ENCODE assay signal across 8 cellular contexts in the genomic region with DNA sequence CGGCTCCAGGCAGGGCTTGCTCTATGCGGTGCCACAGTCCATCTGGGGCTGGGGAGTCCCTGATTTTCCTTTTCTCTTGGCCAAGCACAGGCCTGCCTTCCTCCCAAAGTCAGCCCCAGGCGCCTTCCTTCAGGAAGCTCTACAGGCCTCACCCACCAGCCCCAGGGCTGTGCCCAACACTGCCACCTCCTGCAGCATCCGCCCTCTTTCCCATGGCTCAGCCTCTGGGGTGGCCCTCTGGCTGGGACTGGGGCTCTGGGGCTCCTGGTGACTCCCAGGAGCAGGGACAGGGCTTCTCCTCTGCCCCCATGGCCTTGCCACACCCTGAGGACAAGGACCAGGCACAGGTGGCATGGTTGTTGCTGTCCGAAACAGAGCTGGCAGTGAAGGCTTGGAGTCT. TPM values are rescaled to one million over a fixed set of nuclear protein-coding genes. Genes with fewer than 3 reads are reported as not detected.
DNase-seq lines count a peak whose midpoint lies in the region; ATAC-seq and TF ChIP-seq lines count a peak whose summit lies in the region.

No MANE protein-coding gene starts in this region.

- TF ChIP-seq CTCF in endodermal cell (conservative IDR thresholded peaks at IDR 0.05) (no peak), upper lobe of left lung (IDR thresholded peaks at IDR 0.05) (no peak)

- H3K27ac Mint-ChIP-seq in activated naive CD4-positive, alpha-beta T cell treated with anti-CD3 and anti-CD28 coated beads for 36 hours = no peak overlapping the region
- no peak overlapping the region for H3K27ac Mint-ChIP-seq in endodermal cell
- peak overlapping the region in 2 of 10 donors; percentile 48 to 52 for H3K27ac Mint-ChIP-seq in naive thymus-derived CD8-positive, alpha-beta T cell

- H3K9me3 ChIP-seq in endodermal cell (ENCODE audit: control insufficient read depth, low read length) = no peaks in the 10 kb centered on the region
- no peaks in the 10 kb centered on the region for H3K9me3 ChIP-seq in upper lobe of left lung

- H3K27me3 Mint-ChIP-seq in activated naive CD4-positive, alpha-beta T cell treated with anti-CD3 and anti-CD28 coated beads for 36 hours (ENCODE audit: low read depth) = peaks cover 5% of the 10 kb centered on the region
- peaks cover 40% of the 10 kb centered on the region for H3K27me3 Mint-ChIP-seq in endodermal cell (ENCODE audit: insufficient read depth)
- H3K27me3 Mint-ChIP-seq in naive thymus-derived CD8-positive, alpha-beta T cell = peaks cover 0 to 6% (median 0%) of the 10 kb centered on the region in 5 donors

- H3K4me1 Mint-ChIP-seq in activated naive CD4-positive, alpha-beta T cell treated with anti-CD3 and anti-CD28 coated beads for 36 hours (ENCODE audit: low read depth) = peaks cover 2% of the 10 kb centered on the region
- H3K4me1 Mint-ChIP-seq in endodermal cell = peaks cover 2% of the 10 kb centered on the region
- peaks cover 2 to 7% (median 4%) of the 10 kb centered on the region in 4 donors for H3K4me1 Mint-ChIP-seq in naive thymus-derived CD8-positive, alpha-beta T cell

- intact Hi-C loops in activated naive CD4-positive, alpha-beta T cell treated with anti-CD3 and anti-CD28 coated beads for 36 hours (cut with micrococcal nuclease) = loop anchor here (5.0 kb wide), 1 partner anchor 35 kb away; no protein-coding TSS in a partner anchor

- no peaks in the 10 kb centered on the region for H3K9me3 Mint-ChIP-seq in activated naive CD4-positive, alpha-beta T cell treated with anti-CD3 and anti-CD28 coated beads for 36 hours
- H3K9me3 Mint-ChIP-seq in endodermal cell = no peaks in the 10 kb centered on the region
- no peaks in the 10 kb centered on the region for H3K9me3 Mint-ChIP-seq in naive thymus-derived CD8-positive, alpha-beta T cell

- H3K36me3 Mint-ChIP-seq in activated naive CD4-positive, alpha-beta T cell treated with anti-CD3 and anti-CD28 coated beads for 36 hours (ENCODE audit: low read depth) = no peaks in the 10 kb centered on the region
- no peaks in the 10 kb centered on the region for H3K36me3 Mint-ChIP-seq in endodermal cell (ENCODE audit: low read depth)
- H3K36me3 Mint-ChIP-seq in naive thymus-derived CD8-positive, alpha-beta T cell = no peaks in the 10 kb centered on the region

- POLR2A ChIA-PET in naive thymus-derived CD8-positive, alpha-beta T cell (lab: Charles Lee) = no interaction called here

- H3K4me1 ChIP-seq in endodermal cell (ENCODE audit: control insufficient read depth, insufficient read depth, low read length) (no peaks in the 10 kb centered on the region), upper lobe of left lung (peaks cover 20 to 44% (median 26%) of the 10 kb centered on the region in 4 donors)

- no peak for TF ChIP-seq EP300 in upper lobe of left lung (IDR thresholded peaks at IDR 0.05)

- H3K36me3 ChIP-seq in endodermal cell (ENCODE audit: control insufficient read depth, insufficient read depth, low read length) (no peaks in the 10 kb centered on the region), upper lobe of left lung (peaks cover 0 to 9% (median 0%) of the 10 kb centered on the region in 4 donors)

- H3K27ac ChIP-seq in endodermal cell (ENCODE audit: low read depth, low read length) (no peak overlapping the region), upper lobe of left lung (peak overlapping the region; percentile 69 to 85 (median 76))

- TF ChIP-seq POLR2A in upper lobe of left lung (IDR thresholded peaks at IDR 0.05) = no peak

- H3K27me3 ChIP-seq in endodermal cell (ENCODE audit: control insufficient read depth, insufficient read depth, low read length, poor library complexity, severe bottlenecking) = peaks cover 39% of the 10 kb centered on the region
- peaks cover 0 to 12% (median 5%) of the 10 kb centered on the region in 4 donors for H3K27me3 ChIP-seq in upper lobe of left lung

- 94 to 100% methylated on average over 3 to 5 of the region's 5 CpGs for WGBS in endodermal cell (ENCODE audit: insufficient coverage in 1 of 2, insufficient read length in 1 of 2), 2 experiments
- 66% methylated on average over 5 of the region's 5 CpGs for WGBS in upper lobe of left lung, 2 donors

- no peak for DNase-seq in activated naive CD4-positive, alpha-beta T cell treated with anti-CD3 and anti-CD28 coated beads for 36 hours
- DNase-seq in activated naive CD4-positive, alpha-beta T cell treated with anti-CD3 and anti-CD28 coated beads, Interleukin-2, amount 50 U/mL, for 16 hours = no peak
- DNase-seq in endodermal cell (no peak), upper lobe of left lung (no peak), DMS79 (lab: John Stamatoyannopoulos, UW) (no peak)
- no peak for DNase-seq in naive thymus-derived CD8-positive, alpha-beta T cell

- no peak for ATAC-seq in naive thymus-derived CD8-positive, alpha-beta T cell
- peak in 1 of 2 donors; percentile 17 for ATAC-seq in upper lobe of left lung (ENCODE audit: low FRiP score in 2 of 2)
- no peak for ATAC-seq in HG02852 (IDR thresholded peaks at IDR 0.05; ENCODE audit: unreplicated experiment)
- ATAC-seq in GM18909 (IDR thresholded peaks at IDR 0.05; ENCODE audit: poor library complexity, unreplicated experiment) = no peak

- H3K9ac ChIP-seq in endodermal cell (ENCODE audit: extremely low read depth, low read length, poor library complexity, severe bottlenecking) = no peak overlapping the region

- H3K4me3 ChIP-seq in endodermal cell (ENCODE audit: low read length) (no peak overlapping the region), upper lobe of left lung (peak overlapping the region in 3 of 4 donors; percentile 48 to 58 (median 55))

- CTCF ChIA-PET in activated naive CD4-positive, alpha-beta T cell treated with anti-CD3 and anti-CD28 coated beads for 36 hours (lab: Charles Lee) = interaction anchor here (1.0 kb wide), 1 partner anchor 27 kb away, joined by 4 read pairs; no protein-coding TSS in a partner anchor

- H3K4me3 Mint-ChIP-seq in activated naive CD4-positive, alpha-beta T cell treated with anti-CD3 and anti-CD28 coated beads for 36 hours = peak overlapping the region; percentile 32
- H3K4me3 Mint-ChIP-seq in endodermal cell = peak overlapping the region; percentile 37
- H3K4me3 Mint-ChIP-seq in naive thymus-derived CD8-positive, alpha-beta T cell = peak overlapping the region; percentile 33 to 66 (median 50)

RNA-seq across cellular contexts. Expression of gene ITGB4, which starts 0.8 kb away (rescaled TPM):
- 1 to 10 TPM in 1 of 2 experiments, under 1 TPM in 1; 0.83 to 1.0 TPM for total RNA-seq in activated naive CD4-positive, alpha-beta T cell treated with anti-CD3 and anti-CD28 coated beads for 36 hours
- total RNA-seq in endodermal cell = 1 to 10 TPM; 3.4 to 5.1 TPM
- 0.39 TPM for polyA plus RNA-seq in endodermal cell (2013, experiment 1 of 2)
- 0.87 TPM for polyA plus RNA-seq in endodermal cell (2013, experiment 2 of 2)
- 1 to 10 TPM; 1.5 to 2.4 TPM for total RNA-seq in naive thymus-derived CD8-positive, alpha-beta T cell
- 1 to 10 TPM in 2 of 3 donors, under 1 TPM in 1; 0.35 to 1.9 (median 1.4) TPM for polyA plus RNA-seq in naive thymus-derived CD8-positive, alpha-beta T cell
- total RNA-seq in upper lobe of left lung = 10 to 100 TPM; 16.8 to 75.2 (median 41.2) TPM

RNA-seq across cellular contexts. Expression of gene GALK1, which starts 42.9 kb away (rescaled TPM):
- total RNA-seq in activated naive CD4-positive, alpha-beta T cell treated with anti-CD3 and anti-CD28 coated beads for 36 hours = 10 to 100 TPM; 48.7 to 50.2 TPM
- total RNA-seq in endodermal cell = 10 to 100 TPM; 26.7 to 33.2 TPM
- polyA plus RNA-seq in endodermal cell (2013, experiment 1 of 2) = 25.1 TPM
- polyA plus RNA-seq in endodermal cell (2013, experiment 2 of 2) = 22.8 TPM
- 10 to 100 TPM; 14.8 to 18.0 TPM for total RNA-seq in naive thymus-derived CD8-positive, alpha-beta T cell
- 10 to 100 TPM in 2 of 3 donors, 1 to 10 TPM in 1; 9.5 to 14.4 (median 13.9) TPM for polyA plus RNA-seq in naive thymus-derived CD8-positive, alpha-beta T cell
- 10 to 100 TPM; 18.9 to 65.7 (median 40.6) TPM for total RNA-seq in upper lobe of left lung

RNA-seq across cellular contexts. Expression of gene SAP30BP, which starts 54.9 kb away (rescaled TPM):
- 10 to 100 TPM; 68.3 TPM for total RNA-seq in activated naive CD4-positive, alpha-beta T cell treated with anti-CD3 and anti-CD28 coated beads for 36 hours
- total RNA-seq in endodermal cell = 100 to 1,000 TPM in 1 of 2 donors, 10 to 100 TPM in 1; 96.5 to 113 TPM
- 93.1 TPM for polyA plus RNA-seq in endodermal cell (2013, experiment 1 of 2)
- 95.4 TPM for polyA plus RNA-seq in endodermal cell (2013, experiment 2 of 2)
- total RNA-seq in naive thymus-derived CD8-positive, alpha-beta T cell = 100 to 1,000 TPM in 1 of 2 experiments, 10 to 100 TPM in 1; 99.2 to 121 TPM
- polyA plus RNA-seq in naive thymus-derived CD8-positive, alpha-beta T cell = 10 to 100 TPM; 57.8 to 72.0 (median 69.6) TPM
- 100 to 1,000 TPM in 1 of 6 donors, 10 to 100 TPM in 5; 64.1 to 125 (median 80.8) TPM for total RNA-seq in upper lobe of left lung

RNA-seq across cellular contexts. Expression of gene RECQL5, which starts 55.1 kb away (rescaled TPM):
- 10 to 100 TPM; 36.2 to 44.0 TPM for total RNA-seq in activated naive CD4-positive, alpha-beta T cell treated with anti-CD3 and anti-CD28 coated beads for 36 hours
- total RNA-seq in endodermal cell (10 to 100 TPM; 54.3 TPM), upper lobe of left lung (10 to 100 TPM; 11.4 to 97.4 (median 41.4) TPM)
- polyA plus RNA-seq in endodermal cell (2013, experiment 1 of 2) = 40.1 TPM
- 32.4 TPM for polyA plus RNA-seq in endodermal cell (2013, experiment 2 of 2)
- 10 to 100 TPM; 76.0 to 79.0 TPM for total RNA-seq in naive thymus-derived CD8-positive, alpha-beta T cell
- polyA plus RNA-seq in naive thymus-derived CD8-positive, alpha-beta T cell = 10 to 100 TPM; 12.3 to 23.4 (median 19.3) TPM
